Comparison of ENCODE assay signal across 23 cellular contexts in the genomic region with DNA sequence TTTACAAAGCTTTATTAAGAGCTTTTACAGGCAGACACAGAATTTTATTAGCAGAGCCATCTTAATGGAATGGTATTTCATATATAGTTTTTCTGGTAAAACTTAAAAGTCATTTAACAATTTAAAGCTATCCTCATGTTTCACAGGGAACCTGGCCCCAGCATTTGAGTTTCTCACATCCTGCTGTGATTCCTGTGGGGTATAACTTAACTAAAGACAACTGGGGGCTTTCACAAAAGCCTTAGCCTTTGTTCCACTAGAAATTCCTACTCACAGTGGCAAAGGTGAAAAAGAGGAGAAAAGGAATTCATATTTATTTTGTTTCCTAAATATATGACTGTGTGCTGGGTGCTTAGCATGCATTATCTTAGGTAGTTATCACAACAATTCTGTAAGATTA.
"Had no signal": no experiment of that assay in that cellular context is flagged by ENCODE, and none has a peak within 500 bp of the region (broad histone marks: within the 10 kb centered on the region; RNA-seq: fewer than 3 reads in every experiment).

No MANE protein-coding gene starts in this region.

- H3K4me1 Mint-ChIP-seq: naive thymus-derived CD8-positive, alpha-beta T cell; nephron progenitor cell; stimulated activated naive B cell treated with anti-CD40 and anti-IgM and Interleukin-4, amounts not matched to agents 10 μg/mL and 1 μg/mL and 100 μg/mL, for 72 hours had no signal

- H3K79me2 ChIP-seq: parathyroid adenoma had no signal

- H3K4me3 ChIP-seq: coronary artery, esophagus muscularis mucosa, left lung, right lobe of liver, thoracic aorta, tibial nerve, upper lobe of right lung, uterus had no signal

- H2AFZ ChIP-seq: parathyroid adenoma had no signal

- H3K27me3 Mint-ChIP-seq: naive thymus-derived CD8-positive, alpha-beta T cell; progenitor cell of endocrine pancreas; stimulated activated naive B cell treated with anti-CD40 and anti-IgM and Interleukin-4, amounts not matched to agents 10 μg/mL and 1 μg/mL and 100 μg/mL, for 72 hours; stimulated activated naive CD8-positive, alpha-beta T cell treated with anti-CD3 and anti-CD28 coated beads, Interleukin-15, Interleukin-2, amounts not matched to agents 100 ng/mL and 50 ng/mL, for 24 hours had no signal

- H3K4me3 Mint-ChIP-seq: naive thymus-derived CD8-positive, alpha-beta T cell; nephron progenitor cell; stimulated activated naive B cell treated with anti-CD40 and anti-IgM and Interleukin-4, amounts not matched to agents 10 μg/mL and 1 μg/mL and 100 μg/mL, for 72 hours; stimulated activated naive CD8-positive, alpha-beta T cell treated with anti-CD3 and anti-CD28 coated beads, Interleukin-15, Interleukin-2, amounts not matched to agents 100 ng/mL and 50 ng/mL, for 24 hours had no signal

- H3K9me3 ChIP-seq: esophagus muscularis mucosa, left lung, right lobe of liver, thoracic aorta, tibial nerve, upper lobe of right lung, uterus had no signal

- H3K4me1 ChIP-seq: esophagus muscularis mucosa, left lung, parathyroid adenoma, right lobe of liver, tibial nerve, upper lobe of right lung, uterus had no signal

- H3K27me3 ChIP-seq: esophagus muscularis mucosa, left lung, right lobe of liver, tibial nerve, upper lobe of right lung, uterus had no signal

- H3K27ac ChIP-seq: coronary artery, esophagus muscularis mucosa, left lung, parathyroid adenoma, right lobe of liver, thoracic aorta, tibial nerve, upper lobe of right lung, uterus had no signal

- H3K9ac ChIP-seq: parathyroid adenoma had no signal

- H3K9me3 Mint-ChIP-seq: naive thymus-derived CD8-positive, alpha-beta T cell; nephron progenitor cell; stimulated activated naive B cell treated with anti-CD40 and anti-IgM and Interleukin-4, amounts not matched to agents 10 μg/mL and 1 μg/mL and 100 μg/mL, for 72 hours; stimulated activated naive CD8-positive, alpha-beta T cell treated with anti-CD3 and anti-CD28 coated beads, Interleukin-15, Interleukin-2, amounts not matched to agents 100 ng/mL and 50 ng/mL, for 24 hours had no signal

- H3K27ac Mint-ChIP-seq: naive thymus-derived CD8-positive, alpha-beta T cell; nephron progenitor cell; progenitor cell of endocrine pancreas; stimulated activated naive B cell treated with anti-CD40 and anti-IgM and Interleukin-4, amounts not matched to agents 10 μg/mL and 1 μg/mL and 100 μg/mL, for 72 hours; stimulated activated naive CD8-positive, alpha-beta T cell treated with anti-CD3 and anti-CD28 coated beads, Interleukin-15, Interleukin-2, amounts not matched to agents 100 ng/mL and 50 ng/mL, for 24 hours had no signal

- H3K36me3 ChIP-seq: left lung, right lobe of liver, thoracic aorta, upper lobe of right lung, uterus had no signal

- ATAC-seq: left cardiac atrium; left lung; naive thymus-derived CD8-positive, alpha-beta T cell; right lobe of liver; stimulated activated naive B cell treated with anti-CD40 and anti-IgM and Interleukin-4, amounts not matched to agents 10 μg/mL and 1 μg/mL and 100 μg/mL, for 72 hours; upper lobe of right lung had no signal

- DNase-seq: dermis blood vessel endothelial cell; effector memory CD4-positive, alpha-beta T cell; foreskin melanocyte; hypothalamus; left cardiac atrium; left lung; mesenchymal stem cell; naive thymus-derived CD8-positive, alpha-beta T cell; nephron progenitor cell; right lobe of liver; small intestine; stimulated activated CD4-positive, alpha-beta T cell treated with anti-CD3 and anti-CD28 coated beads, Interleukin-15, amount 100 ng/mL, for 24 hours; stimulated activated CD4-positive, alpha-beta T cell treated with anti-CD3 and anti-CD28 coated beads, Interleukin-2, amount 100 ng/mL, for 48 hours; stimulated activated naive B cell treated with anti-CD40 and anti-IgM and Interleukin-4, amounts not matched to agents 10 μg/mL and 1 μg/mL and 100 μg/mL, for 72 hours; upper lobe of right lung; uterus had no signal
